Comparison of ENCODE assay signal across 8 cellular contexts in the genomic region with DNA sequence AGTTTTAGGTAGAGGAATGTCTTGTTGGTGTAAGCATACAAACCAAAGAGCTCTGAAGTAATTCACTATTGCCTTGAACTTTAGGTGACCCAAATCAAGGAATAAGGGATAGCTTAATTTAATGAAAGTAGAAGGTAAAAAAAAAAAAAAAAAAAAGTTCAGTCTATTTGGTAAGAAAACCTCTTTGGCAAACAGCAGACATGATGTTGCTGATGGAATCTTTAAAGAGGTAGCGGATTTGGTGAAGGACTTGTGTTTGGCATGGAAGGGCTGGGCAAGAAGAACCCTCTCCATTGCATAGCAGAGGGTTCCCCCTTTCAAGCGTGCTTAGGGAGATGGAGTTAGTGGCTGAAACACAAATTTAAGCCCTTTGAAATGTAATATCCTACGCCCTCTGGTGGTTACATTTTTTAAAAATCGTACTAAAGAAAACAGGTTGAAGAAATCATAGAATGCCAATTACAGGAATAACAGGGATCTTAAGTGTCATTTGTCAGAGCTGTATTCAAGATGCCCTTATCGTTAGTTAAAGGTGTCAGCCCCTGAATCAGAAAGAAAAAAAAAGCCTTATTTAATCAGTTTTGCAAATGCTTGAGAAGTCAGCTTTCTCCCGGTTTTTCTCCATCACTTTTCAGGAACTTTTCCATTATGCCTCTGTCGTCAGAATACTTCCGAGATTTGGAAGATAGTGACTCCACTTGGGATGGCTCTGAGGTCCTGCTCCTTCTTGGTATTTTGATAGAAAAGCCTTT.
DNase-seq lines count a peak whose midpoint lies in the region; ATAC-seq and TF ChIP-seq lines count a peak whose summit lies in the region.

No MANE protein-coding gene starts in this region.

- no peak for ATAC-seq in T-helper 17 cell

- no peak overlapping the region for H3K27ac ChIP-seq in C4-2B
- H3K27ac ChIP-seq in breast epithelium = no peak overlapping the region

- DNase-seq in HFF-Myc (ENCODE audit: extremely low read depth, low read depth) (peak; percentile 36), NCI-H748 treated with DMSO at 0.1 percent for 48 hours (lab: John Stamatoyannopoulos, UW) (peak; percentile 59), breast epithelium (ENCODE audit: low spot score in 2 of 2) (no peak), kidney glomerular epithelial cell (lab: John Stamatoyannopoulos, UW) (peak; percentile 8), type B pancreatic cell (ENCODE audit: extremely low spot score, unreplicated experiment) (no peak), T-helper 17 cell (no peak)
- no peak for DNase-seq in stimulated activated CD4-positive, alpha-beta T cell treated with anti-CD3 and anti-CD28 coated beads, Interleukin-2, amount 100 ng/mL, for 24 hours

- H3K27me3 Mint-ChIP-seq in type B pancreatic cell = no peaks in the 10 kb centered on the region
- peaks cover 1% of the 10 kb centered on the region for H3K27me3 Mint-ChIP-seq in T-helper 17 cell

- no peak for TF ChIP-seq POLR2A in breast epithelium (IDR thresholded peaks at IDR 0.05)

- H3K27ac Mint-ChIP-seq in type B pancreatic cell = no peak overlapping the region
- H3K27ac Mint-ChIP-seq in T-helper 17 cell = no peak overlapping the region

- H3K4me3 Mint-ChIP-seq in type B pancreatic cell (no peak overlapping the region), T-helper 17 cell (no peak overlapping the region)

- H3K4me3 ChIP-seq in HFF-Myc (replicated peaks; ENCODE audit: low read depth, low read length) (no peak overlapping the region), breast epithelium (no peak overlapping the region)

- H3K36me3 ChIP-seq in breast epithelium = no peaks in the 10 kb centered on the region

- TF ChIP-seq CTCF in C4-2B (conservative IDR thresholded peaks at IDR 0.05) = peak; percentile 62
- peak; percentile 22 for TF ChIP-seq CTCF in HFF-Myc (IDR thresholded peaks at IDR 0.05; ENCODE audit: low read depth, low read length, missing control alignments)
- peak; percentile 49 to 68 (median 63) for TF ChIP-seq CTCF in breast epithelium (IDR thresholded peaks at IDR 0.05)
- peak; percentile 82 for TF ChIP-seq CTCF in type B pancreatic cell (conservative IDR thresholded peaks at IDR 0.05)

- intact Hi-C loops in breast epithelium (cut with DNase I; ENCODE audit: low total_unique reads) = no loop called here

- no peaks in the 10 kb centered on the region for H3K9me3 Mint-ChIP-seq in type B pancreatic cell

- H3K9me3 ChIP-seq in breast epithelium (no peaks in the 10 kb centered on the region), T-helper 17 cell (ENCODE audit: control insufficient read depth, low read length, poor library complexity, severe bottlenecking) (no peaks in the 10 kb centered on the region)

- H3K4me1 Mint-ChIP-seq in type B pancreatic cell (ENCODE audit: unreplicated experiment) (no peaks in the 10 kb centered on the region), T-helper 17 cell (peaks cover 2% of the 10 kb centered on the region)

- H3K4me1 ChIP-seq in breast epithelium = no peaks in the 10 kb centered on the region

- H3K36me3 Mint-ChIP-seq in type B pancreatic cell (no peaks in the 10 kb centered on the region), T-helper 17 cell (ENCODE audit: low read depth) (no peaks in the 10 kb centered on the region)

- no peaks in the 10 kb centered on the region for H3K27me3 ChIP-seq in breast epithelium

Comparison
In these comparisons a context has a peak if more than half of its experiments do, and no peak if none do; other contexts are left out.
1. CTCF ChIP-seq: peak in every context shown above with its lines; median percentile 82 in type B pancreatic cell; 63 in breast epithelium; 62 in C4-2B; 22 in HFF-Myc.
2. DNase-seq: peak in HFF-Myc (single experiment), NCI-H748 treated with DMSO at 0.1 percent for 48 hours (single experiment) and kidney glomerular epithelial cell (single experiment); none in breast epithelium (0 of 2), type B pancreatic cell (single experiment), stimulated activated CD4-positive, alpha-beta T cell treated with anti-CD3 and anti-CD28 coated beads, Interleukin-2, amount 100 ng/mL, for 24 hours (0 of 2) and T-helper 17 cell (0 of 3).